ENCODE assay signal across 12 cellular contexts in the genomic region with DNA sequence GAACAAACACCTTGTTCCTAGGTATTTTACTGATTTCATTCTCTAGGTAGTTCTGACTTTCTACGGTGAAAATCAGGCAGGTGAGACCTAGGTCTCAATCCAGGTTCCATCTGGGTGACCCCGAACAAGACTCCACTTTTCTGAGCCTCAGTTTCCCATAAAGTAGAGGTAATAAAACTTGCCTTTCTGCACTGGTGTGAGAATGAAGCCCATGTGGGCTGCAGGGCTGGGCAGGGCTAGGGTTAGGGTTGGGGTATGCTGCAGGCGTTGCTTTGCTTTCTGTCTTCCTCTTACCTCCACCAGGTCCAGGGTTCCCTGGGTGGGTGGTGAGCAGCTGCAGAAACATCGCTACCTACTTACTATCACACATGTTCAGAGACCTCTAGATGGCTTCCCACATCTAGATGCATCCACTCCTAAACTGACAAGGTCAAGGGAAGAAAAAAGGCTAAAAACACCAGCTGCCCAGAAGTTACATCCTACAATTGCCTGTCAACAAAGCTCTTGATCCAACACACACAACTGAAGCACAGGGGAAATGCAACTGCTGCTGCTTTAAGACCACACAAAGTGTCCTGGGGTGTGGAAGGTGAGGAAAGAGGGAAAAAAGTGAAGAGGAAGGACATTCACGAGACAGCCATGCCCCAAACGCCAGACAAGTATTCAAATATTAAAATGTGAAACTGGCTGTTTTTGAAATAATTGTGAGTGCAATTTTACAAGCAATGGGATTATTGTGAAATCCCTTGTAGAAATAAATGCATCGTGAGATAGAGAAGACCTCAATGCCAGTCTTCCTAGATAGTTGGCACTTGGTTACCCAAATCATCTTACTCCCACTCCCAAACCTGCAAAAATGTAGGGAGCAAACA. TPM values are rescaled to one million over a fixed set of nuclear protein-coding genes. Genes with fewer than 3 reads are reported as not detected.
DNase-seq lines count a peak whose midpoint lies in the region; ATAC-seq, FAIRE-seq and TF ChIP-seq lines count a peak whose summit lies in the region.
"Had no signal": no experiment of that assay in that cellular context is flagged by ENCODE, and none has a peak within 500 bp of the region (broad histone marks: within the 10 kb centered on the region; RNA-seq: fewer than 3 reads in every experiment).

No MANE protein-coding gene starts in this region.

- no peak for ATAC-seq in left lobe of liver
- no peak for ATAC-seq in pancreas
- ATAC-seq in HG02588 (IDR thresholded peaks at IDR 0.05; ENCODE audit: unreplicated experiment) = no peak

- POLR2A ChIA-PET in CD8-positive, alpha-beta memory T cell (lab: Charles Lee) = interaction anchor here (1.4 to 4.3 kb wide), 5 partner anchors 10 to 46 kb away, joined by 3 to 28 read pairs (median 5); partner anchors contain the start of gene MBP
- POLR2A ChIA-PET in OCI-LY7 (lab: Charles Lee) = interaction anchor here (1.0 to 1.5 kb wide), 2 partner anchors 12 to 23 kb away, joined by 3 to 12 read pairs; partner anchors contain the start of gene MBP

- no peak for FAIRE-seq in pancreas (lab: Jason Lieb, UNC)

- H3K9me2 ChIP-seq in OCI-LY7 (ENCODE audit: insufficient read depth, low read length) = no peaks in the 10 kb centered on the region

- TF ChIP-seq CTCF in OCI-LY7 (conservative IDR thresholded peaks at IDR 0.05; ENCODE audit: low read length) = no peak
- TF ChIP-seq CTCF in sigmoid colon (IDR thresholded peaks at IDR 0.05) = no peak
- TF ChIP-seq CTCF in pancreas (IDR thresholded peaks at IDR 0.05) = no peak

- peaks cover 9% of the 10 kb centered on the region for H3K36me3 ChIP-seq in CD8-positive, alpha-beta memory T cell (ENCODE audit: insufficient read depth, low read length)
- peaks cover 3% of the 10 kb centered on the region; the same call in 1 of the 2 replicates for H3K36me3 ChIP-seq in OCI-LY7 (ENCODE audit: insufficient read depth, low read length)
- no peaks in the 10 kb centered on the region for H3K36me3 ChIP-seq in endocrine pancreas (ENCODE audit: control insufficient read depth, insufficient read depth, low read length)
- no peaks in the 10 kb centered on the region for H3K36me3 ChIP-seq in sigmoid colon
- no peaks in the 10 kb centered on the region for H3K36me3 ChIP-seq in pancreas

- no peaks in the 10 kb centered on the region for H3K9me3 ChIP-seq in CD8-positive, alpha-beta memory T cell (ENCODE audit: low read length)
- no peaks in the 10 kb centered on the region for H3K9me3 ChIP-seq in OCI-LY7 (ENCODE audit: low read length)
- no peaks in the 10 kb centered on the region for H3K9me3 ChIP-seq in endocrine pancreas (ENCODE audit: control insufficient read depth, low read length)
- H3K9me3 ChIP-seq in sigmoid colon = no peaks in the 10 kb centered on the region
- H3K9me3 ChIP-seq in pancreas = no peaks in the 10 kb centered on the region

- TF ChIP-seq POLR2A in sigmoid colon (IDR thresholded peaks at IDR 0.05) = no peak

- peak overlapping the region in 6 of 7 donors; percentile 7 to 74 (median 42) for H3K4me3 Mint-ChIP-seq in CD8-positive, alpha-beta memory T cell

- no peak overlapping the region for H3K9ac ChIP-seq in endocrine pancreas (ENCODE audit: control insufficient read depth, insufficient read depth, low read length)

- no peak for TF ChIP-seq EP300 in sigmoid colon (IDR thresholded peaks at IDR 0.05)

- no peaks in the 10 kb centered on the region for H3K27me3 Mint-ChIP-seq in CD8-positive, alpha-beta memory T cell

- intact Hi-C loops in OCI-LY7 (cut with micrococcal nuclease; ENCODE audit: unreplicated experiment) (no loop called here), sigmoid colon (cut with DNase I) (loop anchor here (5.0 kb wide), 1 partner anchor 52 kb away; no protein-coding TSS in a partner anchor), pancreas (cut with DNase I) (no loop called here)

- peak overlapping the region; percentile 82 to 98 (median 96) for H3K27ac Mint-ChIP-seq in CD8-positive, alpha-beta memory T cell

- H2AFZ ChIP-seq in OCI-LY7 (ENCODE audit: low read length) = no peak overlapping the region

- H3K27me3 ChIP-seq in CD8-positive, alpha-beta memory T cell (ENCODE audit: insufficient read depth, low read length, poor library complexity, severe bottlenecking) = no peaks in the 10 kb centered on the region
- H3K27me3 ChIP-seq in endocrine pancreas (ENCODE audit: control insufficient read depth, insufficient read depth, low read length) = no peaks in the 10 kb centered on the region
- H3K27me3 ChIP-seq in sigmoid colon = no peaks in the 10 kb centered on the region
- H3K27me3 ChIP-seq in pancreas = no peaks in the 10 kb centered on the region

- H3K4me3 ChIP-seq in CD8-positive, alpha-beta memory T cell (ENCODE audit: low read length) = no peak overlapping the region
- H3K4me3 ChIP-seq in OCI-LY7 (ENCODE audit: low read depth, low read length, poor library complexity, severe bottlenecking) = no peak overlapping the region
- H3K4me3 ChIP-seq in endocrine pancreas (ENCODE audit: control insufficient read depth, insufficient read depth, low read length) = peak overlapping the region; percentile 40
- H3K4me3 ChIP-seq in sigmoid colon = no peak overlapping the region
- no peak overlapping the region for H3K4me3 ChIP-seq in pancreas

- CTCF ChIA-PET in CD8-positive, alpha-beta memory T cell (lab: Charles Lee) = interaction anchor here (1.0 to 8.3 kb wide), 8 partner anchors 13 to 126 kb away, joined by 3 to 56 read pairs (median 6); partner anchors contain the start of gene MBP
- CTCF ChIA-PET in OCI-LY7 (lab: Charles Lee; ENCODE audit: unreplicated experiment) = no interaction called here

- no peak for DNase-seq in CD8-positive, alpha-beta memory T cell
- no peak for DNase-seq in OCI-LY7 (ENCODE audit: low spot score)
- no peak for DNase-seq in sigmoid colon
- no peak for DNase-seq in left lobe of liver (ENCODE audit: low spot score)
- no peak for DNase-seq in cerebellum (ENCODE audit: low spot score)
- DNase-seq in pancreas = no peak
- DNase-seq: GDM1, midbrain, NCI-H1417 treated with DMSO at 0.1 percent for 48 hours, SHP77 had no signal

- peaks cover 60% of the 10 kb centered on the region for H3K4me1 ChIP-seq in CD8-positive, alpha-beta memory T cell (ENCODE audit: insufficient read depth, low read length)
- H3K4me1 ChIP-seq in OCI-LY7 (ENCODE audit: insufficient read depth, low read length, poor library complexity, severe bottlenecking) (peaks cover 38% of the 10 kb centered on the region), endocrine pancreas (ENCODE audit: control insufficient read depth, insufficient read depth, low read length) (peaks cover 17% of the 10 kb centered on the region), sigmoid colon (peaks cover 0 to 35% (median 24%) of the 10 kb centered on the region in 4 donors), pancreas (peaks cover 5 to 19% (median 9%) of the 10 kb centered on the region in 3 donors)

- no peak overlapping the region for H3K27ac ChIP-seq in CD8-positive, alpha-beta memory T cell (ENCODE audit: low read depth, low read length)
- no peak overlapping the region for H3K27ac ChIP-seq in OCI-LY7 (ENCODE audit: low read depth, low read length, poor library complexity, severe bottlenecking)
- peak overlapping the region; percentile 39 to 74 (median 64) for H3K27ac ChIP-seq in sigmoid colon
- peak overlapping the region in 2 of 4 donors; percentile 36 to 67 for H3K27ac ChIP-seq in pancreas

- H3K79me2 ChIP-seq in OCI-LY7 (ENCODE audit: insufficient read depth, low read depth, low read length) = no peaks in the 10 kb centered on the region

- H3K36me3 Mint-ChIP-seq in CD8-positive, alpha-beta memory T cell = peaks cover 8 to 63% (median 29%) of the 10 kb centered on the region in 3 donors

- peaks cover 0 to 2% (median 0%) of the 10 kb centered on the region in 5 donors for H3K9me3 Mint-ChIP-seq in CD8-positive, alpha-beta memory T cell

- peak overlapping the region; percentile 50 for H3K4me2 ChIP-seq in OCI-LY7 (ENCODE audit: low read length)

- H4K20me1 ChIP-seq in OCI-LY7 (ENCODE audit: insufficient read depth, low read length) = no peaks in the 10 kb centered on the region

- no TSS peak for BruUV-seq in OCI-LY7 (replicated peaks; lab: Mats Ljungman, UMichigan)

- 80 to 89% methylated on average over 7 of the region's 7 CpGs for WGBS in sigmoid colon, 2 donors
- WGBS in pancreas, 2 donors = 90 to 93% methylated on average over 7 of the region's 7 CpGs

- H3K4me1 Mint-ChIP-seq in CD8-positive, alpha-beta memory T cell = peaks cover 90 to 99% (median 98%) of the 10 kb centered on the region in 3 donors

RNA-seq across cellular contexts. Expression of gene MBP, which starts 23.5 kb away (rescaled TPM):
- total RNA-seq in CD8-positive, alpha-beta memory T cell = 10 to 100 TPM; 59.5 to 60.0 TPM
- polyA plus RNA-seq in CD8-positive, alpha-beta memory T cell = 196 TPM
- total RNA-seq in OCI-LY7 (2014; rRNA removed; shearing (Covaris generic)) = 13.5 and 16.4 TPM in 2 replicates
- 25.2 and 28.9 TPM in 2 replicates for total RNA-seq in OCI-LY7 (2022)
- 10 to 100 TPM; 24.0 to 30.7 (median 27.4) TPM for total RNA-seq in sigmoid colon
- polyA plus RNA-seq in sigmoid colon = 10 to 100 TPM; 18.3 to 22.2 (median 20.6) TPM
- total RNA-seq in left lobe of liver = 24.1 TPM
- 22.5 TPM for total RNA-seq in cerebellum
- 10 to 100 TPM; 20.2 to 33.5 (median 21.4) TPM for total RNA-seq in pancreas
- 10 to 100 TPM in 1 of 2 donors, 1 to 10 TPM in 1; 6.3 to 14.3 TPM for polyA plus RNA-seq in pancreas

Comparison
In these comparisons a context has a peak if more than half of its experiments do, and no peak if none do; other contexts are left out.
1. H3K27ac ChIP-seq: peak in sigmoid colon (4 of 4); none in CD8-positive, alpha-beta memory T cell (single experiment) and OCI-LY7 (single experiment).